ENCODE assay signal across 1 cellular context in genomic region chr16:25126820-25127232, GRCh38.
TF ChIP-seq lines count a peak whose summit lies in the region.

No MANE protein-coding gene starts in this region.

TF ChIP-seq in HEK293, 187 proteins besides CTCF, POLR2A, EP300 and RAD21 (continued from another document):
- TF ChIP-seq PATZ1 (tag by site-specific recombination; IDR thresholded peaks at IDR 0.05), result no peak
- no peak for TF ChIP-seq ZNF350 (tag by site-specific recombination; IDR thresholded peaks at IDR 0.05)
- no peak for TF ChIP-seq ZNF157 (tag by site-specific recombination; IDR thresholded peaks at IDR 0.05)
- no peak for TF ChIP-seq ZNF768 (tag by site-specific recombination; IDR thresholded peaks at IDR 0.05)
- TF ChIP-seq, protein P1, sequence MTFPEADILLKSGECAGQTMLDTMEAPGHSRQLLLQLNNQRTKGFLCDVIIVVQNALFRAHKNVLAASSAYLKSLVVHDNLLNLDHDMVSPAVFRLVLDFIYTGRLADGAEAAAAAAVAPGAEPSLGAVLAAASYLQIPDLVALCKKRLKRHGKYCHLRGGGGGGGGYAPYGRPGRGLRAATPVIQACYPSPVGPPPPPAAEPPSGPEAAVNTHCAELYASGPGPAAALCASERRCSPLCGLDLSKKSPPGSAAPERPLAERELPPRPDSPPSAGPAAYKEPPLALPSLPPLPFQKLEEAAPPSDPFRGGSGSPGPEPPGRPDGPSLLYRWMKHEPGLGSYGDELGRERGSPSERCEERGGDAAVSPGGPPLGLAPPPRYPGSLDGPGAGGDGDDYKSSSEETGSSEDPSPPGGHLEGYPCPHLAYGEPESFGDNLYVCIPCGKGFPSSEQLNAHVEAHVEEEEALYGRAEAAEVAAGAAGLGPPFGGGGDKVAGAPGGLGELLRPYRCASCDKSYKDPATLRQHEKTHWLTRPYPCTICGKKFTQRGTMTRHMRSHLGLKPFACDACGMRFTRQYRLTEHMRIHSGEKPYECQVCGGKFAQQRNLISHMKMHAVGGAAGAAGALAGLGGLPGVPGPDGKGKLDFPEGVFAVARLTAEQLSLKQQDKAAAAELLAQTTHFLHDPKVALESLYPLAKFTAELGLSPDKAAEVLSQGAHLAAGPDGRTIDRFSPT (tag by site-specific recombination; IDR thresholded peaks at IDR 0.05), result no peak
- TF ChIP-seq KLF8 (tag by site-specific recombination; IDR thresholded peaks at IDR 0.05), result no peak
- no peak for TF ChIP-seq ZNF571 (tag by site-specific recombination; IDR thresholded peaks at IDR 0.05)
- no peak for TF ChIP-seq ZNF416 (tag by site-specific recombination; IDR thresholded peaks at IDR 0.05)
- no peak for TF ChIP-seq HOXA7 (CRISPR knock-in tag; IDR thresholded peaks at IDR 0.05; ENCODE audit: borderline replicate concordance)
- TF ChIP-seq ZNF624 (tag by site-specific recombination; IDR thresholded peaks at IDR 0.05), result no peak
- no peak for TF ChIP-seq SCRT1 (tag by site-specific recombination; IDR thresholded peaks at IDR 0.05; ENCODE audit: borderline replicate concordance)
- TF ChIP-seq ZNF837 (tag by site-specific recombination; IDR thresholded peaks at IDR 0.05), result no peak
- no peak for TF ChIP-seq ZFP37 (tag by site-specific recombination; IDR thresholded peaks at IDR 0.05)
- TF ChIP-seq ZNF660 (tag by site-specific recombination; IDR thresholded peaks at IDR 0.05), result peak; percentile 71; the same call in 1 of the 2 replicates
- TF ChIP-seq ZNF324 (tag by site-specific recombination; IDR thresholded peaks at IDR 0.05), result no peak
- peak; percentile 46; the same call in 1 of the 2 replicates for TF ChIP-seq ZNF629 (tag by site-specific recombination; IDR thresholded peaks at IDR 0.05)
- no peak for TF ChIP-seq ZBTB10 (tag by site-specific recombination; IDR thresholded peaks at IDR 0.05)
TF ChIP-seq in HEK293: peak in this region for 19.
